In genomic region chr6:129710722-129711631, GRCh38 we compare ENCODE assay signal across 9 cellular contexts. TPM values are rescaled to one million over a fixed set of nuclear protein-coding genes. Genes with fewer than 3 reads are reported as not detected.
DNase-seq lines count a peak whose midpoint lies in the region; ATAC-seq, FAIRE-seq and TF ChIP-seq lines count a peak whose summit lies in the region.
"Had no signal": no experiment of that assay in that cellular context is flagged by ENCODE, and none has a peak within 500 bp of the region (broad histone marks: within the 10 kb centered on the region; RNA-seq: fewer than 3 reads in every experiment).

No MANE protein-coding gene starts in this region.

- no peak for FAIRE-seq in GM12892 (lab: Jason Lieb, UNC)

- H3K4me3 Mint-ChIP-seq in activated CD4-positive, alpha-beta T cell treated with anti-CD3 and anti-CD28 coated beads, Interleukin-2, amount 10 ng/mL, durations not matched to agents 24 days and 14 days, result peak overlapping the region; percentile 99
- H3K4me3 Mint-ChIP-seq in activated CD8-positive, alpha-beta T cell treated with anti-CD3 and anti-CD28 coated beads, Interleukin-2, amount 10 ng/mL, durations not matched to agents 7 days and 5 days, result peak overlapping the region; percentile 96

- H3K4me3 ChIP-seq in iPS-15b (ENCODE audit: low read depth, low read length), result peak overlapping the region; percentile 71
- peak overlapping the region; percentile 54 to 65 (median 63) for H3K4me3 ChIP-seq in stomach

- TF ChIP-seq CTCF in stomach (IDR thresholded peaks at IDR 0.05), result no peak

- TF ChIP-seq POLR2A in stomach (IDR thresholded peaks at IDR 0.05) (no peak), GM12892 (IDR thresholded peaks at IDR 0.05; ENCODE audit: low read depth, low read length) (no peak)

- CTCF ChIA-PET in activated CD8-positive, alpha-beta T cell treated with anti-CD3 and anti-CD28 coated beads, Interleukin-2, amount 10 ng/mL, durations not matched to agents 7 days and 5 days (lab: Charles Lee), result interaction anchor here (0.7 to 2.2 kb wide), 10 partner anchors 14 to 310 kb away, joined by 3 to 11 read pairs (median 4); no protein-coding TSS in a partner anchor

- H3K9me3 Mint-ChIP-seq in activated CD4-positive, alpha-beta T cell treated with anti-CD3 and anti-CD28 coated beads, Interleukin-2, amount 10 ng/mL, durations not matched to agents 24 days and 14 days, result no peaks in the 10 kb centered on the region
- H3K9me3 Mint-ChIP-seq in activated CD8-positive, alpha-beta T cell treated with anti-CD3 and anti-CD28 coated beads, Interleukin-2, amount 10 ng/mL, durations not matched to agents 7 days and 5 days (ENCODE audit: insufficient read depth), result no peaks in the 10 kb centered on the region

- peaks cover 3% of the 10 kb centered on the region for H3K27me3 Mint-ChIP-seq in activated CD4-positive, alpha-beta T cell treated with anti-CD3 and anti-CD28 coated beads, Interleukin-2, amount 10 ng/mL, durations not matched to agents 24 days and 14 days
- H3K27me3 Mint-ChIP-seq in activated CD8-positive, alpha-beta T cell treated with anti-CD3 and anti-CD28 coated beads, Interleukin-2, amount 10 ng/mL, durations not matched to agents 7 days and 5 days (ENCODE audit: low read depth), result no peaks in the 10 kb centered on the region

- H3K4me1 Mint-ChIP-seq in activated CD4-positive, alpha-beta T cell treated with anti-CD3 and anti-CD28 coated beads, Interleukin-2, amount 10 ng/mL, durations not matched to agents 24 days and 14 days, result peaks cover 43% of the 10 kb centered on the region
- peaks cover 48% of the 10 kb centered on the region for H3K4me1 Mint-ChIP-seq in activated CD8-positive, alpha-beta T cell treated with anti-CD3 and anti-CD28 coated beads, Interleukin-2, amount 10 ng/mL, durations not matched to agents 7 days and 5 days (ENCODE audit: low read depth)

- H3K27ac Mint-ChIP-seq in activated CD4-positive, alpha-beta T cell treated with anti-CD3 and anti-CD28 coated beads, Interleukin-2, amount 10 ng/mL, durations not matched to agents 24 days and 14 days, result peak overlapping the region; percentile 1
- peak overlapping the region; percentile 86 for H3K27ac Mint-ChIP-seq in activated CD8-positive, alpha-beta T cell treated with anti-CD3 and anti-CD28 coated beads, Interleukin-2, amount 10 ng/mL, durations not matched to agents 7 days and 5 days

- DNase-seq in activated CD4-positive, alpha-beta T cell treated with anti-CD3 and anti-CD28 coated beads, Interleukin-2, amount 10 ng/mL, durations not matched to agents 24 days and 14 days, result peak; percentile 19
- DNase-seq in activated CD4-positive, alpha-beta T cell treated with anti-CD3 and anti-CD28 coated beads for 4 hours, result no peak
- DNase-seq in activated CD8-positive, alpha-beta T cell treated with anti-CD3 and anti-CD28 coated beads, Interleukin-2, amount 10 ng/mL, durations not matched to agents 7 days and 5 days, result no peak
- no peak for DNase-seq in stomach
- DNase-seq in NAMALWA (ENCODE audit: low spot score), result no peak
- no peak for DNase-seq in NCI-H524 treated with DMSO at 0.1 percent for 48 hours (lab: John Stamatoyannopoulos, UW)
- DNase-seq in GM12892 (ENCODE audit: insufficient read length), result no peak
- DNase-seq: NCI-H2107 had no signal

- 31 to 54% (median 44%) methylated on average over 8 of the region's 8 CpGs for whole genome bisulfite sequencing in stomach, 5 donors

- H3K27ac ChIP-seq in stomach, result peak overlapping the region in 4 of 5 donors; percentile 85 to 93 (median 88)

- H3K9ac ChIP-seq in iPS-15b (ENCODE audit: low read depth, low read length), result no peak overlapping the region

- TF ChIP-seq EP300 in stomach (IDR thresholded peaks at IDR 0.05), result no peak

- H3K36me3 ChIP-seq in iPS-15b (ENCODE audit: control insufficient read depth, insufficient read depth, low read length) (no peaks in the 10 kb centered on the region), stomach (no peaks in the 10 kb centered on the region)

- H3K27me3 ChIP-seq in iPS-15b (ENCODE audit: control insufficient read depth, insufficient read depth, low read length), result no peaks in the 10 kb centered on the region
- no peaks in the 10 kb centered on the region for H3K27me3 ChIP-seq in stomach

- H3K9me3 ChIP-seq in iPS-15b (ENCODE audit: control insufficient read depth, insufficient read depth, low read length) (no peaks in the 10 kb centered on the region), stomach (no peaks in the 10 kb centered on the region)

- POLR2A ChIA-PET in activated CD8-positive, alpha-beta T cell treated with anti-CD3 and anti-CD28 coated beads, Interleukin-2, amount 10 ng/mL, durations not matched to agents 7 days and 5 days (lab: Charles Lee), result interaction anchor here (1.2 to 3.0 kb wide), 3 partner anchors 36 to 211 kb away, joined by 4 to 13 read pairs (median 4); no protein-coding TSS in a partner anchor

- intact Hi-C loops in activated CD4-positive, alpha-beta T cell treated with anti-CD3 and anti-CD28 coated beads, Interleukin-2, amount 10 ng/mL, durations not matched to agents 24 days and 14 days (cut with micrococcal nuclease), result loop anchor here (1.0 kb wide), 1 partner anchor 16 kb away; no protein-coding TSS in a partner anchor
- intact Hi-C loops in stomach (cut with DNase I; ENCODE audit: low total_unique reads), result no loop called here

- H3K4me1 ChIP-seq in iPS-15b (ENCODE audit: control insufficient read depth, insufficient read depth, low read length) (peaks cover 3% of the 10 kb centered on the region), stomach (peaks cover 1 to 42% (median 26%) of the 10 kb centered on the region in 4 donors)

- ATAC-seq in activated CD8-positive, alpha-beta T cell treated with anti-CD3 and anti-CD28 coated beads, Interleukin-2, amount 10 ng/mL, durations not matched to agents 7 days and 5 days, result no peak

- H3K36me3 Mint-ChIP-seq in activated CD4-positive, alpha-beta T cell treated with anti-CD3 and anti-CD28 coated beads, Interleukin-2, amount 10 ng/mL, durations not matched to agents 24 days and 14 days (ENCODE audit: low read depth), result peaks cover 8% of the 10 kb centered on the region
- peaks cover 12% of the 10 kb centered on the region for H3K36me3 Mint-ChIP-seq in activated CD8-positive, alpha-beta T cell treated with anti-CD3 and anti-CD28 coated beads, Interleukin-2, amount 10 ng/mL, durations not matched to agents 7 days and 5 days (ENCODE audit: low read depth)

RNA-seq across cellular contexts. Expression of gene ARHGAP18, which starts 1.0 kb away (rescaled TPM):
- 3.2 and 3.8 TPM in 2 replicates for total RNA-seq in activated CD4-positive, alpha-beta T cell treated with anti-CD3 and anti-CD28 coated beads, Interleukin-2, amount 10 ng/mL, durations not matched to agents 24 days and 14 days
- 10 to 100 TPM; 11.9 to 12.1 TPM for total RNA-seq in activated CD8-positive, alpha-beta T cell treated with anti-CD3 and anti-CD28 coated beads, Interleukin-2, amount 10 ng/mL, durations not matched to agents 7 days and 5 days
- 100 to 1,000 TPM in 1 of 5 donors, 10 to 100 TPM in 4; 20.0 to 104 (median 34.4) TPM for total RNA-seq in stomach
- 10 to 100 TPM in 2 of 3 donors, 1 to 10 TPM in 1; 6.0 to 26.0 (median 20.5) TPM for polyA plus RNA-seq in stomach
- polyA plus RNA-seq in GM12892 (2012; ENCODE audit: missing spikeins), result 17.3 TPM
